ENCODE assay signal across 8 cellular contexts in genomic region chr12:113259499-113259953, GRCh38. TPM values are rescaled to one million over a fixed set of nuclear protein-coding genes. Genes with fewer than 3 reads are reported as not detected.
DNase-seq lines count a peak whose midpoint lies in the region; ATAC-seq and TF ChIP-seq lines count a peak whose summit lies in the region.

No MANE protein-coding gene starts in this region.

- peaks cover 46% of the 10 kb centered on the region for H3K36me3 Mint-ChIP-seq in activated T-cell treated with anti-CD3 and anti-CD28 coated beads, Interleukin-2, amount 50 U/mL, for 24 hours (ENCODE audit: low read depth)
- H3K36me3 Mint-ChIP-seq in activated T-cell treated with anti-CD3 and anti-CD28 coated beads, Interleukin-2, amount 50 U/mL, for 72 hours (ENCODE audit: insufficient read depth in 2 of 2), result peaks cover 8 to 21% of the 10 kb centered on the region in 2 donors

- intact Hi-C loops in adrenal gland (cut with DNase I), result no loop called here

- peaks cover 30 to 60% of the 10 kb centered on the region in 2 donors for H3K4me1 ChIP-seq in adrenal gland (replicated peaks in 1 of 2)
- peaks cover 18% of the 10 kb centered on the region for H3K4me1 ChIP-seq in stomach smooth muscle (ENCODE audit: control insufficient read depth, insufficient read depth, low read length)

- peak overlapping the region in 4 of 5 donors; percentile 22 to 85 (median 70) for H3K27ac ChIP-seq in adrenal gland
- peak overlapping the region; percentile 41 for H3K27ac ChIP-seq in stomach smooth muscle (ENCODE audit: low read length)

- TF ChIP-seq CTCF in adrenal gland (IDR thresholded peaks at IDR 0.05), result peak in 1 of 6 experiments; percentile 1

- 26 to 36% (median 33%) methylated on average over 2 of the region's 2 CpGs for WGBS in adrenal gland, 4 donors

- no peaks in the 10 kb centered on the region for H3K9me3 ChIP-seq in adrenal gland (replicated peaks in 1 of 3)
- no peaks in the 10 kb centered on the region for H3K9me3 ChIP-seq in stomach smooth muscle (ENCODE audit: control insufficient read depth in 2 of 2, low read length in 2 of 2)

- ATAC-seq in activated T-cell treated with anti-CD3 and anti-CD28 coated beads, Interleukin-2, amount 50 U/mL, for 72 hours (replicated peaks in 1 of 2), result no peak
- no peak for ATAC-seq in GM21515 (IDR thresholded peaks at IDR 0.05; ENCODE audit: unreplicated experiment)
- no peak for ATAC-seq in HG03135 (IDR thresholded peaks at IDR 0.05; ENCODE audit: unreplicated experiment)
- no peak for ATAC-seq in GM18505 (IDR thresholded peaks at IDR 0.05; ENCODE audit: unreplicated experiment)

- H3K36me3 ChIP-seq in adrenal gland (replicated peaks in 1 of 2) (no peaks in the 10 kb centered on the region), stomach smooth muscle (ENCODE audit: control insufficient read depth in 2 of 2, insufficient read depth in 2 of 2, low read length in 2 of 2) (peaks cover 0 to 3% of the 10 kb centered on the region in 2 donors)

- H3K27ac Mint-ChIP-seq in activated T-cell treated with anti-CD3 and anti-CD28 coated beads, Interleukin-2, amount 50 U/mL, for 24 hours, result peak overlapping the region; percentile 48
- H3K27ac Mint-ChIP-seq in activated T-cell treated with anti-CD3 and anti-CD28 coated beads, Interleukin-2, amount 50 U/mL, for 72 hours, result no peak overlapping the region

- TF ChIP-seq POLR2A in adrenal gland (IDR thresholded peaks at IDR 0.05), result peak in 1 of 2 donors; percentile 16
- no peak for TF ChIP-seq POLR2A in GM18505 (IDR thresholded peaks at IDR 0.05; ENCODE audit: borderline replicate concordance, extremely low read depth, insufficient read depth, insufficient read length)

- no peaks in the 10 kb centered on the region for H3K27me3 Mint-ChIP-seq in activated T-cell treated with anti-CD3 and anti-CD28 coated beads, Interleukin-2, amount 50 U/mL, for 24 hours
- no peaks in the 10 kb centered on the region for H3K27me3 Mint-ChIP-seq in activated T-cell treated with anti-CD3 and anti-CD28 coated beads, Interleukin-2, amount 50 U/mL, for 72 hours (ENCODE audit: low read depth)

- DNase-seq in activated T-cell treated with anti-CD3 and anti-CD28 coated beads, Interleukin-2, amount 50 U/mL, for 24 hours, result no peak
- no peak for DNase-seq in activated T-cell treated with anti-CD3 and anti-CD28 coated beads, Interleukin-2, amount 50 U/mL, for 72 hours
- DNase-seq in adrenal gland (peak; percentile 76 to 95 (median 88)), islet precursor cell (peak; percentile 67)

- H3K27me3 ChIP-seq in adrenal gland (no peaks in the 10 kb centered on the region), stomach smooth muscle (ENCODE audit: control insufficient read depth in 1 of 2, insufficient read depth in 2 of 2, low read length in 2 of 2) (no peaks in the 10 kb centered on the region)

- peak overlapping the region in 1 of 4 donors; percentile 10 for H3K4me3 ChIP-seq in adrenal gland
- no peak overlapping the region for H3K4me3 ChIP-seq in stomach smooth muscle (ENCODE audit: low read length in 2 of 2)

- no peak overlapping the region for H3K9ac ChIP-seq in stomach smooth muscle (ENCODE audit: low read length in 2 of 2)

- H3K4me1 Mint-ChIP-seq in activated T-cell treated with anti-CD3 and anti-CD28 coated beads, Interleukin-2, amount 50 U/mL, for 24 hours (ENCODE audit: low read depth), result peaks cover 43% of the 10 kb centered on the region
- H3K4me1 Mint-ChIP-seq in activated T-cell treated with anti-CD3 and anti-CD28 coated beads, Interleukin-2, amount 50 U/mL, for 72 hours (ENCODE audit: low read depth), result peaks cover 61% of the 10 kb centered on the region

- no peaks in the 10 kb centered on the region for H3K9me3 Mint-ChIP-seq in activated T-cell treated with anti-CD3 and anti-CD28 coated beads, Interleukin-2, amount 50 U/mL, for 24 hours
- H3K9me3 Mint-ChIP-seq in activated T-cell treated with anti-CD3 and anti-CD28 coated beads, Interleukin-2, amount 50 U/mL, for 72 hours, result no peaks in the 10 kb centered on the region

- H3K4me3 Mint-ChIP-seq in activated T-cell treated with anti-CD3 and anti-CD28 coated beads, Interleukin-2, amount 50 U/mL, for 24 hours, result no peak overlapping the region
- H3K4me3 Mint-ChIP-seq in activated T-cell treated with anti-CD3 and anti-CD28 coated beads, Interleukin-2, amount 50 U/mL, for 72 hours, result no peak overlapping the region

RNA-seq across cellular contexts. Expression of gene TPCN1, which starts 38.3 kb away (rescaled TPM):
- total RNA-seq in activated T-cell treated with anti-CD3 and anti-CD28 coated beads, Interleukin-2, amount 50 U/mL, for 72 hours, result 10 to 100 TPM; 74.7 to 84.0 TPM
- total RNA-seq in adrenal gland, result 100 to 1,000 TPM in 3 of 8 donors, 10 to 100 TPM in 5; 50.4 to 144 (median 90.5) TPM
- 100 to 1,000 TPM in 1 of 3 donors, 10 to 100 TPM in 2; 35.1 to 198 (median 80.6) TPM for polyA plus RNA-seq in adrenal gland

Comparison
In these comparisons a context has a peak if more than half of its experiments do, and no peak if none do; other contexts are left out.
1. DNase-seq: peak in adrenal gland (7 of 7) and islet precursor cell (single experiment); none in activated T-cell treated with anti-CD3 and anti-CD28 coated beads, Interleukin-2, amount 50 U/mL, for 24 hours (single experiment) and activated T-cell treated with anti-CD3 and anti-CD28 coated beads, Interleukin-2, amount 50 U/mL, for 72 hours (0 of 2).